11 cellular contexts compared by ENCODE assay signal in genomic region chr11:19674420-19674819, GRCh38. TPM values are rescaled to one million over a fixed set of nuclear protein-coding genes. Genes with fewer than 3 reads are reported as not detected.
DNase-seq lines count a peak whose midpoint lies in the region; ATAC-seq and TF ChIP-seq lines count a peak whose summit lies in the region.
"Had no signal": no experiment of that assay in that cellular context is flagged by ENCODE, and none has a peak within 500 bp of the region (broad histone marks: within the 10 kb centered on the region; RNA-seq: fewer than 3 reads in every experiment).

No MANE protein-coding gene starts in this region.

- no peak overlapping the region for H3K4me3 Mint-ChIP-seq in brain
- H3K4me3 Mint-ChIP-seq in osteocyte (ENCODE audit: unreplicated experiment) = no peak overlapping the region
- H3K4me3 Mint-ChIP-seq: CD8-positive, alpha-beta memory T cell had no signal

- H3K27me3 Mint-ChIP-seq in brain = peaks cover 4% of the 10 kb centered on the region
- no peaks in the 10 kb centered on the region for H3K27me3 Mint-ChIP-seq in osteocyte (ENCODE audit: unreplicated experiment)

- DNase-seq in left ventricle myocardium superior (no peak), osteocyte (ENCODE audit: extremely low spot score, unreplicated experiment) (no peak), vagina (ENCODE audit: extremely low spot score in 2 of 2) (no peak), COLO829 (ENCODE audit: low spot score) (no peak), GM03348 (ENCODE audit: low spot score) (no peak)
- DNase-seq: activated naive CD4-positive, alpha-beta T cell; CD8-positive, alpha-beta memory T cell; central memory CD4-positive, alpha-beta T cell; NCI-H2171 had no signal

- no peak for TF ChIP-seq POLR2A in vagina (IDR thresholded peaks at IDR 0.05)

- no peak overlapping the region for H3K4me3 ChIP-seq in vagina

- H3K27me3 ChIP-seq in vagina = no peaks in the 10 kb centered on the region

- H3K36me3 Mint-ChIP-seq in brain (no peaks in the 10 kb centered on the region), osteocyte (ENCODE audit: unreplicated experiment) (no peaks in the 10 kb centered on the region)
- H3K36me3 Mint-ChIP-seq: CD8-positive, alpha-beta memory T cell had no signal

- H3K9me3 ChIP-seq in vagina = no peaks in the 10 kb centered on the region

- peaks cover 72% of the 10 kb centered on the region for H3K4me1 ChIP-seq in vagina

- H3K27ac Mint-ChIP-seq in brain (peak overlapping the region in 4 of 5 experiments; percentile 82 to 97 (median 96)), osteocyte (ENCODE audit: unreplicated experiment) (peak overlapping the region; percentile 15)

- ATAC-seq in left ventricle myocardium superior = peak; percentile 54
- ATAC-seq in GM21528 (IDR thresholded peaks at IDR 0.05; ENCODE audit: low FRiP score, unreplicated experiment) = no peak

- H3K9me3 Mint-ChIP-seq in brain = no peaks in the 10 kb centered on the region
- H3K9me3 Mint-ChIP-seq in osteocyte (ENCODE audit: unreplicated experiment) = no peaks in the 10 kb centered on the region
- H3K9me3 Mint-ChIP-seq: CD8-positive, alpha-beta memory T cell had no signal

- H3K36me3 ChIP-seq in vagina = no peaks in the 10 kb centered on the region

- peak overlapping the region; percentile 72 for H3K27ac ChIP-seq in vagina

- intact Hi-C loops in left ventricle myocardium superior (cut with micrococcal nuclease) = no loop called here
- intact Hi-C loops in vagina (cut with DNase I) = no loop called here

- no peak for TF ChIP-seq CTCF in brain (conservative IDR thresholded peaks at IDR 0.05)
- no peak for TF ChIP-seq CTCF in osteocyte (IDR thresholded peaks at IDR 0.05)
- no peak for TF ChIP-seq CTCF in vagina (IDR thresholded peaks at IDR 0.05)

- peaks cover 81% of the 10 kb centered on the region for H3K4me1 Mint-ChIP-seq in brain
- H3K4me1 Mint-ChIP-seq in osteocyte (ENCODE audit: unreplicated experiment) = peaks cover 44% of the 10 kb centered on the region

RNA-seq across cellular contexts. Expression of gene NAV2, which starts 38.2 kb away (rescaled TPM):
- polyA plus RNA-seq in brain (ENCODE audit: insufficient read depth, low read depth, low replicate concordance) = 5.8 TPM
- total RNA-seq in left ventricle myocardium superior = 8.8 TPM
- total RNA-seq in osteocyte = 30.4 and 31.4 TPM in 2 replicates
- 25.3 TPM for total RNA-seq in vagina
